Comparison of ENCODE assay signal across 27 cellular contexts in genomic region chr2:176162911-176163654, GRCh38. TPM values are rescaled to one million over a fixed set of nuclear protein-coding genes. Genes with fewer than 3 reads are reported as not detected.
A peak's percentile ranks its signal among the peaks of the same experiment; 100 is the strongest.
DNase-seq lines count a peak whose midpoint lies in the region; ATAC-seq, FAIRE-seq and TF ChIP-seq lines count a peak whose summit lies in the region.
"Had no signal": no experiment of that assay in that cellular context is flagged by ENCODE, and none has a peak within 500 bp of the region (broad histone marks: within the 10 kb centered on the region; RNA-seq: fewer than 3 reads in every experiment).

No MANE protein-coding gene starts in this region.

- H3K4me1 ChIP-seq in CD4-positive, alpha-beta memory T cell (ENCODE audit: insufficient read depth, low read length), result no peaks in the 10 kb centered on the region
- H3K4me1 ChIP-seq: adrenal gland, foreskin keratinocyte had no signal

- H3K4me3 Mint-ChIP-seq in CD4-positive, alpha-beta memory T cell, result peak overlapping the region in 3 of 8 donors; percentile 20 to 54 (median 46)
- H3K4me3 Mint-ChIP-seq in IgD-negative memory B cell, result peak overlapping the region in 1 of 4 donors; percentile 15
- H3K4me3 Mint-ChIP-seq in nephron progenitor cell, result peak overlapping the region; percentile 86
- no peak overlapping the region for H3K4me3 Mint-ChIP-seq in stimulated activated memory B cell treated with anti-CD40 and anti-IgM and Interleukin-4, amounts not matched to agents 10 μg/mL and 1 μg/mL and 100 μg/mL, for 72 hours
- H3K4me3 Mint-ChIP-seq: dendritic cell treated with granulocyte-macrophage colony-stimulating factor and Interleukin-4, amounts not matched to agents 40 ng/mL and 50 ng/mL, for 4 days; T-helper 2 cell treated with Interferon-gamma antibody and Interleukin-4, amounts not matched to agents 5 μg/mL and 100 μg/mL, for 36 hours had no signal

- peaks cover 67 to 76% of the 10 kb centered on the region in 2 donors for H3K27me3 Mint-ChIP-seq in CD4-positive, alpha-beta memory T cell
- H3K27me3 Mint-ChIP-seq in IgD-negative memory B cell (peaks cover 69% of the 10 kb centered on the region), nephron progenitor cell (ENCODE audit: low read depth, poor library complexity) (peaks cover 4% of the 10 kb centered on the region)
- peaks cover 97% of the 10 kb centered on the region for H3K27me3 Mint-ChIP-seq in stimulated activated memory B cell treated with anti-CD40 and anti-IgM and Interleukin-4, amounts not matched to agents 10 μg/mL and 1 μg/mL and 100 μg/mL, for 72 hours

- peak overlapping the region in 4 of 7 donors; percentile 40 to 65 (median 54) for H3K27ac Mint-ChIP-seq in CD4-positive, alpha-beta memory T cell
- H3K27ac Mint-ChIP-seq in IgD-negative memory B cell, result peak overlapping the region; percentile 32 to 91 (median 76)
- H3K27ac Mint-ChIP-seq in nephron progenitor cell, result peak overlapping the region; percentile 99
- H3K27ac Mint-ChIP-seq in stimulated activated memory B cell treated with anti-CD40 and anti-IgM and Interleukin-4, amounts not matched to agents 10 μg/mL and 1 μg/mL and 100 μg/mL, for 72 hours, result no peak overlapping the region
- H3K27ac Mint-ChIP-seq: dendritic cell treated with granulocyte-macrophage colony-stimulating factor and Interleukin-4, amounts not matched to agents 40 ng/mL and 50 ng/mL, for 4 days had no signal

- no peak for DNase-seq in CD4-positive, alpha-beta memory T cell
- DNase-seq in fibroblast of villous mesenchyme (ENCODE audit: low read depth) (peak; percentile 36), nephron progenitor cell (peak; percentile 89), GM12892 (ENCODE audit: insufficient read length) (no peak)
- DNase-seq: activated gamma-delta T cell; activated T-cell treated with anti-CD3 and anti-CD28 coated beads, Interleukin-2, amount 50 U/mL, for 1 hour; adrenal gland; body of pancreas; DMS153; foreskin keratinocyte; heart left ventricle; NCI-H1436 treated with DMSO at 0.1 percent for 48 hours; right cardiac atrium; SHP77; spleen; stimulated activated CD4-positive, alpha-beta T cell treated with anti-CD3 and anti-CD28 coated beads, Interleukin-2, amount 100 ng/mL, for 48 hours; stomach had no signal

- H3K27ac ChIP-seq in CD4-positive, alpha-beta memory T cell (ENCODE audit: low read depth, low read length), result no peak overlapping the region
- H3K27ac ChIP-seq: adrenal gland, body of pancreas, esophagus muscularis mucosa, foreskin keratinocyte, heart left ventricle, spleen, stomach, vagina had no signal

- H3K4me1 Mint-ChIP-seq in CD4-positive, alpha-beta memory T cell, result peaks cover 5 to 20% (median 9%) of the 10 kb centered on the region in 4 donors
- H3K4me1 Mint-ChIP-seq in IgD-negative memory B cell, result peaks cover 0 to 5% (median 2%) of the 10 kb centered on the region in 3 donors
- H3K4me1 Mint-ChIP-seq in nephron progenitor cell, result peaks cover 93% of the 10 kb centered on the region
- peaks cover 5% of the 10 kb centered on the region for H3K4me1 Mint-ChIP-seq in stimulated activated memory B cell treated with anti-CD40 and anti-IgM and Interleukin-4, amounts not matched to agents 10 μg/mL and 1 μg/mL and 100 μg/mL, for 72 hours

- H3K9me3 ChIP-seq in CD4-positive, alpha-beta memory T cell (ENCODE audit: control insufficient read depth in 1 of 2, low read length in 2 of 2), result no peaks in the 10 kb centered on the region
- H3K9me3 ChIP-seq: adrenal gland, body of pancreas, heart left ventricle, vagina had no signal

- H3K9me3 Mint-ChIP-seq in CD4-positive, alpha-beta memory T cell, result peaks cover 0 to 29% (median 10%) of the 10 kb centered on the region in 8 donors
- H3K9me3 Mint-ChIP-seq in IgD-negative memory B cell (peaks cover 2 to 15% (median 8%) of the 10 kb centered on the region in 3 donors), nephron progenitor cell (no peaks in the 10 kb centered on the region)
- H3K9me3 Mint-ChIP-seq in stimulated activated memory B cell treated with anti-CD40 and anti-IgM and Interleukin-4, amounts not matched to agents 10 μg/mL and 1 μg/mL and 100 μg/mL, for 72 hours, result peaks cover 2% of the 10 kb centered on the region
- H3K9me3 Mint-ChIP-seq: dendritic cell treated with granulocyte-macrophage colony-stimulating factor and Interleukin-4, amounts not matched to agents 40 ng/mL and 50 ng/mL, for 4 days had no signal

- intact Hi-C loops in CD4-positive, alpha-beta memory T cell (cut with micrococcal nuclease), result no loop called here

- no peaks in the 10 kb centered on the region for H3K36me3 ChIP-seq in CD4-positive, alpha-beta memory T cell (ENCODE audit: insufficient read depth, low read length)
- H3K36me3 ChIP-seq: adrenal gland, esophagus muscularis mucosa, heart left ventricle, spleen, stomach, vagina had no signal

- POLR2A ChIA-PET in CD4-positive, alpha-beta memory T cell (lab: Charles Lee; ENCODE audit: partially characterized antibody), result no interaction called here

- peaks cover 68% of the 10 kb centered on the region for H3K27me3 ChIP-seq in CD4-positive, alpha-beta memory T cell (ENCODE audit: insufficient read depth, low read length)
- H3K27me3 ChIP-seq: adrenal gland had no signal

- TF ChIP-seq CTCF in fibroblast of villous mesenchyme (IDR thresholded peaks at IDR 0.05; ENCODE audit: insufficient read depth, low read depth, low read length), result no peak
- TF ChIP-seq CTCF in nephron progenitor cell (IDR thresholded peaks at IDR 0.05), result no peak

- FAIRE-seq in GM12892 (lab: Jason Lieb, UNC), result no peak

- ATAC-seq in GM19395 (IDR thresholded peaks at IDR 0.05; ENCODE audit: unreplicated experiment), result no peak
- ATAC-seq in stimulated activated memory B cell treated with anti-CD40 and anti-IgM and Interleukin-4, amounts not matched to agents 10 μg/mL and 1 μg/mL and 100 μg/mL, for 72 hours, result no peak
- ATAC-seq: body of pancreas, heart left ventricle, Panc1, right cardiac atrium had no signal

- H3K36me3 Mint-ChIP-seq in CD4-positive, alpha-beta memory T cell, result peaks cover 0 to 1% of the 10 kb centered on the region in 2 donors
- no peaks in the 10 kb centered on the region for H3K36me3 Mint-ChIP-seq in IgD-negative memory B cell
- peaks cover 23% of the 10 kb centered on the region for H3K36me3 Mint-ChIP-seq in nephron progenitor cell (ENCODE audit: low read depth)
- no peaks in the 10 kb centered on the region for H3K36me3 Mint-ChIP-seq in stimulated activated memory B cell treated with anti-CD40 and anti-IgM and Interleukin-4, amounts not matched to agents 10 μg/mL and 1 μg/mL and 100 μg/mL, for 72 hours

- no peak for TF ChIP-seq POLR2A in GM12892 (IDR thresholded peaks at IDR 0.05; ENCODE audit: low read depth, low read length)

- H3K4me3 ChIP-seq in CD4-positive, alpha-beta memory T cell (ENCODE audit: low read length in 2 of 2), result no peak overlapping the region
- H3K4me3 ChIP-seq in fibroblast of villous mesenchyme (ENCODE audit: low read depth, low read length), result no peak overlapping the region
- H3K4me3 ChIP-seq: adrenal gland, body of pancreas, esophagus muscularis mucosa, heart left ventricle, spleen, stomach, vagina had no signal

- CTCF ChIA-PET in CD4-positive, alpha-beta memory T cell (lab: Charles Lee; ENCODE audit: partially characterized antibody), result no interaction called here

RNA-seq across cellular contexts. Expression of gene HOXD3, which starts 6.0 kb away (rescaled TPM):
- not detected for total RNA-seq in CD4-positive, alpha-beta memory T cell
- not detected for polyA plus RNA-seq in CD4-positive, alpha-beta memory T cell
- not detected for polyA plus RNA-seq in IgD-negative memory B cell
- total RNA-seq in fibroblast of villous mesenchyme, result 14.5 and 21.6 TPM in 2 replicates
- not detected for polyA plus RNA-seq in GM12892 (2012; ENCODE audit: missing spikeins)
- total RNA-seq: LHCN-M2, right cardiac atrium had no signal
- polyA plus RNA-seq: BJ had no signal

RNA-seq across cellular contexts. Expression of gene HOXD4, which starts 11.7 kb away (rescaled TPM):
- not detected for total RNA-seq in CD4-positive, alpha-beta memory T cell
- polyA plus RNA-seq in CD4-positive, alpha-beta memory T cell, result not detected
- polyA plus RNA-seq in IgD-negative memory B cell, result not detected
- total RNA-seq in fibroblast of villous mesenchyme, result 5.5 and 7.8 TPM in 2 replicates
- polyA plus RNA-seq in GM12892 (2012; ENCODE audit: missing spikeins), result not detected
- total RNA-seq: LHCN-M2, right cardiac atrium had no signal

RNA-seq across cellular contexts. Expression of gene HOXD1, which starts 25.4 kb away (rescaled TPM):
- not detected for total RNA-seq in CD4-positive, alpha-beta memory T cell
- polyA plus RNA-seq in CD4-positive, alpha-beta memory T cell, result not detected
- polyA plus RNA-seq in IgD-negative memory B cell, result not detected
- total RNA-seq in fibroblast of villous mesenchyme, result under 0.01 and 0.32 TPM in 2 replicates
- not detected for polyA plus RNA-seq in GM12892 (2012; ENCODE audit: missing spikeins)
- total RNA-seq: foreskin keratinocyte, LHCN-M2, right cardiac atrium had no signal
- polyA plus RNA-seq: BJ had no signal

RNA-seq across cellular contexts. Expression of gene HOXD8, which starts 33.6 kb away (rescaled TPM):
- not detected for total RNA-seq in CD4-positive, alpha-beta memory T cell
- not detected for polyA plus RNA-seq in CD4-positive, alpha-beta memory T cell
- not detected for polyA plus RNA-seq in IgD-negative memory B cell
- 11.9 and 15.5 TPM in 2 replicates for total RNA-seq in fibroblast of villous mesenchyme
- polyA plus RNA-seq in GM12892 (2012; ENCODE audit: missing spikeins), result not detected

RNA-seq across cellular contexts. Expression of gene HOXD9, which starts 40.6 kb away (rescaled TPM):
- total RNA-seq in CD4-positive, alpha-beta memory T cell, result not detected
- polyA plus RNA-seq in CD4-positive, alpha-beta memory T cell, result not detected
- polyA plus RNA-seq in IgD-negative memory B cell, result not detected
- 10.6 and 11.2 TPM in 2 replicates for total RNA-seq in fibroblast of villous mesenchyme
- polyA plus RNA-seq in GM12892 (2012; ENCODE audit: missing spikeins), result not detected
- total RNA-seq: right cardiac atrium had no signal

Comparison
In these comparisons a context has a peak if more than half of its experiments do, and no peak if none do; other contexts are left out.
1. DNase-seq: peak in fibroblast of villous mesenchyme (single experiment) and nephron progenitor cell (single experiment); none in CD4-positive, alpha-beta memory T cell (0 of 5) and GM12892 (single experiment).
2. RNA of gene HOXD3, which starts 6.0 kb away (total RNA-seq): 14.5 to 21.6 TPM in fibroblast of villous mesenchyme; not detected in CD4-positive, alpha-beta memory T cell; every median in the first group is over 10 times any median in the second.